ENCODE assay signal across 9 cellular contexts in genomic region chr10:125064681-125065492, GRCh38.
DNase-seq lines count a peak whose midpoint lies in the region; ATAC-seq, FAIRE-seq and TF ChIP-seq lines count a peak whose summit lies in the region.
"Had no signal": no experiment of that assay in that cellular context is flagged by ENCODE, and none has a peak within 500 bp of the region (broad histone marks: within the 10 kb centered on the region; RNA-seq: fewer than 3 reads in every experiment).

No MANE protein-coding gene starts in this region.

- no peaks in the 10 kb centered on the region for H3K27me3 ChIP-seq in keratinocyte (ENCODE audit: control insufficient read depth, extremely low read depth, insufficient read depth, low read length)

- peaks cover 79% of the 10 kb centered on the region for H3K79me2 ChIP-seq in keratinocyte (ENCODE audit: control insufficient read depth, insufficient read depth, low read length)

- peak overlapping the region in 2 of 3 experiments; percentile 48 to 61 for H3K4me3 ChIP-seq in keratinocyte (ENCODE audit: control insufficient read depth in 2 of 3, extremely low read depth in 1 of 3, insufficient read depth in 2 of 3, low read depth in 1 of 3, low read length in 3 of 3)

- intact Hi-C loops in activated CD8-positive, alpha-beta T cell treated with anti-CD3 and anti-CD28 coated beads for 36 hours (cut with micrococcal nuclease), result no loop called here

- no peak overlapping the region for H2AFZ ChIP-seq in keratinocyte (ENCODE audit: control insufficient read depth, low read length)

- peaks cover 4% of the 10 kb centered on the region for H3K9me1 ChIP-seq in keratinocyte (ENCODE audit: control insufficient read depth, extremely low read depth, insufficient read depth, low read length)

- POLR2A ChIA-PET in activated CD8-positive, alpha-beta T cell treated with anti-CD3 and anti-CD28 coated beads for 36 hours (lab: Charles Lee), result interaction anchor here (1.2 kb wide), 1 partner anchor 11 kb away, joined by 3 read pairs; no protein-coding TSS in a partner anchor

- H3K9ac ChIP-seq in keratinocyte (ENCODE audit: control insufficient read depth, extremely low read depth, insufficient read depth, low read length), result peak overlapping the region; percentile 56

- peaks cover 13 to 18% of the 10 kb centered on the region in 2 experiments for H3K36me3 ChIP-seq in keratinocyte (ENCODE audit: control insufficient read depth in 2 of 2, extremely low read depth in 1 of 2, insufficient read depth in 2 of 2, low read length in 2 of 2)

- TF ChIP-seq CTCF in activated CD8-positive, alpha-beta T cell treated with anti-CD3 and anti-CD28 coated beads for 36 hours (IDR thresholded peaks at IDR 0.05), result no peak
- TF ChIP-seq CTCF in keratinocyte (optimal IDR thresholded peaks at IDR 0.05 in 1 of 3, IDR thresholded peaks at IDR 0.05 in 1 of 3, conservative IDR thresholded peaks at IDR 0.05 in 1 of 3; ENCODE audit: extremely low read depth in 1 of 3, insufficient read depth in 2 of 3, low read length in 3 of 3) (no peak), type B pancreatic cell (conservative IDR thresholded peaks at IDR 0.05) (no peak)

- H3K36me3 Mint-ChIP-seq in activated CD8-positive, alpha-beta T cell treated with anti-CD3 and anti-CD28 coated beads for 36 hours (ENCODE audit: low read depth), result no peaks in the 10 kb centered on the region
- peaks cover 23% of the 10 kb centered on the region for H3K36me3 Mint-ChIP-seq in type B pancreatic cell

- peak overlapping the region; percentile 77 for H3K4me2 ChIP-seq in keratinocyte (ENCODE audit: control insufficient read depth, extremely low read depth, insufficient read depth, low read depth, low read length)

- H3K27me3 Mint-ChIP-seq in activated CD8-positive, alpha-beta T cell treated with anti-CD3 and anti-CD28 coated beads for 36 hours, result peaks cover 26% of the 10 kb centered on the region
- H3K27me3 Mint-ChIP-seq in type B pancreatic cell, result no peaks in the 10 kb centered on the region

- peaks cover 15% of the 10 kb centered on the region for H3K4me1 Mint-ChIP-seq in activated CD8-positive, alpha-beta T cell treated with anti-CD3 and anti-CD28 coated beads for 36 hours (ENCODE audit: low read depth)
- peaks cover 77% of the 10 kb centered on the region for H3K4me1 Mint-ChIP-seq in type B pancreatic cell (ENCODE audit: unreplicated experiment)

- DNase-seq in NCI-H510A treated with DMSO at 0.1 percent for 48 hours (lab: John Stamatoyannopoulos, UW) (peak; percentile 11), NCI-H510A (lab: John Stamatoyannopoulos, UW) (no peak), HT1080 (ENCODE audit: low read depth) (peak; percentile 49), keratinocyte (ENCODE audit: low read depth, low spot score) (peak; percentile 30), type B pancreatic cell (ENCODE audit: extremely low spot score, unreplicated experiment) (no peak), NCI-H2227 (lab: John Stamatoyannopoulos, UW; ENCODE audit: unreplicated experiment) (no peak)
- DNase-seq in activated CD8-positive, alpha-beta T cell treated with anti-CD3 and anti-CD28 coated beads for 36 hours, result peak; percentile 33

- H4K20me1 ChIP-seq in keratinocyte (ENCODE audit: control insufficient read depth, extremely low read depth, insufficient read depth, low read length), result peaks cover 18% of the 10 kb centered on the region

- H3K9me3 ChIP-seq in keratinocyte (ENCODE audit: control insufficient read depth, low read depth, low read length), result no peaks in the 10 kb centered on the region

- peak; percentile 88 for FAIRE-seq in keratinocyte (lab: Jason Lieb, UNC)
- FAIRE-seq: A204.1 had no signal

- H3K27ac Mint-ChIP-seq in activated CD8-positive, alpha-beta T cell treated with anti-CD3 and anti-CD28 coated beads for 36 hours, result no peak overlapping the region
- H3K27ac Mint-ChIP-seq in type B pancreatic cell, result peak overlapping the region; percentile 99

- CTCF ChIA-PET in activated CD8-positive, alpha-beta T cell treated with anti-CD3 and anti-CD28 coated beads for 36 hours (lab: Charles Lee), result no interaction called here

- ATAC-seq in GM21528 (IDR thresholded peaks at IDR 0.05; ENCODE audit: low FRiP score, unreplicated experiment), result peak; percentile 91
- peak; percentile 90 for ATAC-seq in activated CD8-positive, alpha-beta T cell treated with anti-CD3 and anti-CD28 coated beads for 36 hours

- peak overlapping the region; percentile 91 for H3K27ac ChIP-seq in keratinocyte (ENCODE audit: control insufficient read depth, insufficient read depth, low read length)

- H3K9me3 Mint-ChIP-seq in activated CD8-positive, alpha-beta T cell treated with anti-CD3 and anti-CD28 coated beads for 36 hours, result no peaks in the 10 kb centered on the region
- no peaks in the 10 kb centered on the region for H3K9me3 Mint-ChIP-seq in type B pancreatic cell

- dilution Hi-C loops in keratinocyte (cut with MboI; ENCODE audit: extremely low pct_ligation_motif_present, low sequenced_read_pairs), result no loop called here

- no peak overlapping the region for H3K4me3 Mint-ChIP-seq in activated CD8-positive, alpha-beta T cell treated with anti-CD3 and anti-CD28 coated beads for 36 hours
- H3K4me3 Mint-ChIP-seq in type B pancreatic cell, result peak overlapping the region; percentile 62

- H3K4me1 ChIP-seq in keratinocyte (ENCODE audit: control insufficient read depth, extremely low read depth, insufficient read depth, low read length), result peaks cover 38% of the 10 kb centered on the region

Comparison
In these comparisons a context has a peak if more than half of its experiments do, and no peak if none do; other contexts are left out.
1. DNase-seq: peak in NCI-H510A treated with DMSO at 0.1 percent for 48 hours (single experiment), HT1080 (single experiment), activated CD8-positive, alpha-beta T cell treated with anti-CD3 and anti-CD28 coated beads for 36 hours (single experiment) and keratinocyte (single experiment); none in NCI-H510A (single experiment), type B pancreatic cell (single experiment) and NCI-H2227 (single experiment).